Comparison of ENCODE assay signal across 6 cellular contexts in the genomic region with DNA sequence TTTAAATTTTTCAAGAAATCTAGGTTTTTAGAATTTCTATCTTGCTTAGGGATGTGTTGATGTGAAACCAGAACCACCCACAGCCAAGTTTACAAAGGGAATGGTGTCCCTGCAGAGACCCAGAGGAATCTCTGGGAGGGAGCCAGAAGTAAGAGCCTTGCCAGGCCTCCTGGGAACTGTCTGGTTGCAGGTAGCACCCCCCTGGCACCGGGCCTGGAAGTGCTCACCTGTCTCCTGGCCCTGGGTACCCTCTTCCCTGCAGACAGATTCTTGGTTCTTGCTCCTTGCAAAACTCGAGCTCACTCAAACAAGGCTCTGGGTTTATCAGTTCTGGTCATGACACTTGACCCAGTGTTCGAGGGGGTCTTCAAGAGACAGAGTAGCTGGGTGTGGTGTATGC.
"Had no signal": no experiment of that assay in that cellular context is flagged by ENCODE, and none has a peak within 500 bp of the region (broad histone marks: within the 10 kb centered on the region; RNA-seq: fewer than 3 reads in every experiment).

No MANE protein-coding gene starts in this region.

- H2AFZ ChIP-seq: GM23338 had no signal

- DNase-seq: H9, HCEC 1CT had no signal

- H3K4me1 Mint-ChIP-seq: GM23338 had no signal

- ATAC-seq: GM23338, HepG2 had no signal

- H3K4me3 ChIP-seq: GM23338 had no signal

- H3K4me2 ChIP-seq: GM23338 had no signal

- H3K4me3 Mint-ChIP-seq: GM23338, H9, IgD-negative memory B cell had no signal

- H3K9me3 Mint-ChIP-seq: GM23338, H9, IgD-negative memory B cell had no signal

- H3K27ac ChIP-seq: HL-60 had no signal

- H3K27ac Mint-ChIP-seq: GM23338, H9, IgD-negative memory B cell had no signal
